In genomic region chr2:135530313-135531230, GRCh38 we compare ENCODE assay signal across 8 cellular contexts. TPM values are rescaled to one million over a fixed set of nuclear protein-coding genes. Genes with fewer than 3 reads are reported as not detected.
DNase-seq lines count a peak whose midpoint lies in the region; ATAC-seq, FAIRE-seq and TF ChIP-seq lines count a peak whose summit lies in the region.

TSS of gene ZRANB3 (minus strand) at chr2:135531218.

- no peak within 1 kb of the TSS for H3K4me3 Mint-ChIP-seq in activated naive CD8-positive, alpha-beta T cell treated with anti-CD3 and anti-CD28 coated beads, Interleukin-2, amount 50 U/mL, for 24 hours

- peak; percentile 74 for ATAC-seq in HG02798 (IDR thresholded peaks at IDR 0.05; ENCODE audit: poor library complexity, unreplicated experiment)
- ATAC-seq in activated naive CD8-positive, alpha-beta T cell treated with anti-CD3 and anti-CD28 coated beads, Interleukin-2, amount 50 U/mL, for 24 hours: peak; percentile 76
- ATAC-seq in Right ventricle myocardium superior (ENCODE audit: poor library complexity): peak; percentile 93
- ATAC-seq in pancreas: peak; percentile 80 to 91 (median 85)

- H3K9me3 ChIP-seq in SU-DHL-6 (ENCODE audit: insufficient read depth, low read length): no peaks in the 10 kb centered on the region
- no peaks in the 10 kb centered on the region for H3K9me3 ChIP-seq in pancreas
- H3K9me3 ChIP-seq in thyroid gland: no peaks in the 10 kb centered on the region

- H3K79me2 ChIP-seq in SU-DHL-6 (ENCODE audit: insufficient read depth, low read length): peaks cover 75% of the 10 kb centered on the region

- peaks cover 6% of the 10 kb centered on the region for H3K36me3 Mint-ChIP-seq in activated naive CD8-positive, alpha-beta T cell treated with anti-CD3 and anti-CD28 coated beads, Interleukin-2, amount 50 U/mL, for 24 hours (ENCODE audit: low read depth)

- WGBS in pancreas, 2 donors: 0% methylated on average over 46 of the region's 46 CpGs
- 0 to 1% methylated on average over 46 of the region's 46 CpGs for WGBS in thyroid gland, 2 donors

- intact Hi-C loops in Right ventricle myocardium superior (cut with DNase I) (loop anchor here (5.0 kb wide), 2 partner anchors 212 to 613 kb away; partner anchors contain the start of genes CCNT2 and UBXN4), pancreas (cut with DNase I) (no loop called here), thyroid gland (cut with DNase I) (no loop called here)

- no peaks in the 10 kb centered on the region for H3K9me3 Mint-ChIP-seq in activated naive CD8-positive, alpha-beta T cell treated with anti-CD3 and anti-CD28 coated beads, Interleukin-2, amount 50 U/mL, for 24 hours

- peak within 1 kb of the TSS; percentile 85 for H3K4me2 ChIP-seq in SU-DHL-6 (ENCODE audit: low read depth, low read length, poor library complexity, severe bottlenecking)

- DNase-seq in GM12892 (ENCODE audit: insufficient read length) (peak; percentile 58), NCI-H1417 treated with DMSO at 0.1 percent for 48 hours (lab: John Stamatoyannopoulos, UW) (peak; percentile 96), Right ventricle myocardium superior (peak; percentile 93), pancreas (peak; percentile 81 to 97 (median 94)), thyroid gland (peak; percentile 97 to 98)
- peak; percentile 88 for DNase-seq in activated naive CD8-positive, alpha-beta T cell treated with anti-CD3 and anti-CD28 coated beads, Interleukin-2, amount 50 U/mL, for 24 hours

- peak within 1 kb of the TSS; percentile 65 for H2AFZ ChIP-seq in SU-DHL-6 (ENCODE audit: low read depth, low read length, severe bottlenecking)

- H3K4me3 ChIP-seq in SU-DHL-6 (ENCODE audit: insufficient read depth, low read length, poor library complexity, severe bottlenecking) (peak within 1 kb of the TSS; percentile 96), pancreas (peak within 1 kb of the TSS; percentile 68 to 98 (median 92)), thyroid gland (replicated peaks in 1 of 3) (peak within 1 kb of the TSS; percentile 86 to 95 (median 88))

- TF ChIP-seq POLR2A in GM12892 (IDR thresholded peaks at IDR 0.05; ENCODE audit: low read depth, low read length) (peak; percentile 48), thyroid gland (IDR thresholded peaks at IDR 0.05) (no peak)

- H3F3A ChIP-seq in SU-DHL-6 (ENCODE audit: insufficient read depth): peaks cover 5% of the 10 kb centered on the region; the same call in 1 of the 2 replicates

- H3K9ac ChIP-seq in SU-DHL-6 (ENCODE audit: low read length): peak within 1 kb of the TSS; percentile 88

- H3K27me3 ChIP-seq in SU-DHL-6 (ENCODE audit: low read length) (no peaks in the 10 kb centered on the region), pancreas (no peaks in the 10 kb centered on the region), thyroid gland (no peaks in the 10 kb centered on the region)

- H3K36me3 ChIP-seq in SU-DHL-6 (ENCODE audit: low read length) (no peaks in the 10 kb centered on the region), pancreas (no peaks in the 10 kb centered on the region), thyroid gland (no peaks in the 10 kb centered on the region)

- peak; percentile 97 for FAIRE-seq in GM12892 (lab: Jason Lieb, UNC)
- FAIRE-seq in pancreas (lab: Jason Lieb, UNC): peak; percentile 90

- peak within 1 kb of the TSS; percentile 81 for H3K27ac ChIP-seq in SU-DHL-6 (ENCODE audit: low read depth, low read length)
- H3K27ac ChIP-seq in pancreas: peak within 1 kb of the TSS; percentile 83 to 91 (median 88)
- H3K27ac ChIP-seq in thyroid gland: peak within 1 kb of the TSS; percentile 66 to 95 (median 69)

- H3K9me2 ChIP-seq in SU-DHL-6 (replicated peaks; ENCODE audit: insufficient read depth, low read length): no peaks in the 10 kb centered on the region

- H3K27ac Mint-ChIP-seq in activated naive CD8-positive, alpha-beta T cell treated with anti-CD3 and anti-CD28 coated beads, Interleukin-2, amount 50 U/mL, for 24 hours: peak within 1 kb of the TSS; percentile 85

- no peak for TF ChIP-seq CTCF in SU-DHL-6 (IDR thresholded peaks at IDR 0.05; ENCODE audit: insufficient read depth, low read length, poor library complexity, severe bottlenecking)
- no peak for TF ChIP-seq CTCF in pancreas (IDR thresholded peaks at IDR 0.05)
- peak in 1 of 6 experiments; percentile 7 for TF ChIP-seq CTCF in thyroid gland (IDR thresholded peaks at IDR 0.05)

- H3K4me1 ChIP-seq in pancreas (peaks cover 0 to 11% (median 6%) of the 10 kb centered on the region in 3 donors), thyroid gland (peaks cover 9 to 14% of the 10 kb centered on the region in 2 donors)

- H3K4me1 Mint-ChIP-seq in activated naive CD8-positive, alpha-beta T cell treated with anti-CD3 and anti-CD28 coated beads, Interleukin-2, amount 50 U/mL, for 24 hours: peaks cover 43% of the 10 kb centered on the region

- H4K20me1 ChIP-seq in SU-DHL-6 (ENCODE audit: low read depth, low read length): peaks cover 15% of the 10 kb centered on the region; the same call in 1 of the 2 replicates

- H3K27me3 Mint-ChIP-seq in activated naive CD8-positive, alpha-beta T cell treated with anti-CD3 and anti-CD28 coated beads, Interleukin-2, amount 50 U/mL, for 24 hours: no peaks in the 10 kb centered on the region

RNA-seq across cellular contexts. Expression of gene ZRANB3, which starts in this region (rescaled TPM):
- polyA plus RNA-seq in GM12892 (2012; ENCODE audit: missing spikeins): 10.0 TPM
- total RNA-seq in Right ventricle myocardium superior (1.7 TPM), pancreas (1 to 10 TPM; 2.2 to 6.1 (median 4.9) TPM), thyroid gland (10 to 100 TPM in 2 of 4 donors, 1 to 10 TPM in 2; 3.1 to 12.2 (median 9.3) TPM)
- polyA plus RNA-seq in pancreas: 1 to 10 TPM in 1 of 2 donors, under 1 TPM in 1; 0.91 to 1.2 TPM

Comparison
In these comparisons a context has a peak if more than half of its experiments do, and no peak if none do; other contexts are left out.
1. Peak in every context shown above with its lines: DNase-seq, ATAC-seq, H3K4me3 ChIP-seq and H3K27ac ChIP-seq.